Comparison of ENCODE assay signal across 8 cellular contexts in genomic region chr11:28350216-28350615, GRCh38.
"Had no signal": no experiment of that assay in that cellular context is flagged by ENCODE, and none has a peak within 500 bp of the region (broad histone marks: within the 10 kb centered on the region; RNA-seq: fewer than 3 reads in every experiment).

No MANE protein-coding gene starts in this region.

- ATAC-seq: GM23338, K562 had no signal

- H3K4me3 ChIP-seq: GM23338, K562 had no signal

- DNase-seq: H9, HCEC 1CT, IMR-90 had no signal

- FAIRE-seq: H1, H54, HTR-8/SVneo, K562 had no signal
